In genomic region chr4:71081192-71081591, GRCh38 we compare ENCODE assay signal across 1 cellular context.
TF ChIP-seq lines count a peak whose summit lies in the region.

No MANE protein-coding gene starts in this region.

TF ChIP-seq in GM23338, 12 proteins besides CTCF, POLR2A, EP300 and RAD21 (continued from another document):
- no peak for TF ChIP-seq ZNF462 (CRISPR knock-in tag; IDR thresholded peaks at IDR 0.05)
- TF ChIP-seq EZH2 (IDR thresholded peaks at IDR 0.05; ENCODE audit: low read depth, unreplicated experiment): no peak
- TF ChIP-seq STAT1 (IDR thresholded peaks at IDR 0.05; ENCODE audit: unreplicated experiment): no peak
- no peak for TF ChIP-seq ZNF331 (CRISPR knock-in tag; IDR thresholded peaks at IDR 0.05; ENCODE audit: low read depth)
- TF ChIP-seq ZNF114 (CRISPR knock-in tag; IDR thresholded peaks at IDR 0.05): no peak
- no peak for TF ChIP-seq REST (IDR thresholded peaks at IDR 0.05; ENCODE audit: unreplicated experiment)
